12 cellular contexts compared by ENCODE assay signal in genomic region chr9:33687779-33688178, GRCh38.
DNase-seq lines count a peak whose midpoint lies in the region; ATAC-seq and TF ChIP-seq lines count a peak whose summit lies in the region.
"Had no signal": no experiment of that assay in that cellular context is flagged by ENCODE, and none has a peak within 500 bp of the region (broad histone marks: within the 10 kb centered on the region; RNA-seq: fewer than 3 reads in every experiment).

No MANE protein-coding gene starts in this region.

- intact Hi-C loops in sigmoid colon (cut with DNase I): no loop called here

- 9 to 11% methylated on average over 2 of the region's 2 CpGs for WGBS in sigmoid colon, 2 donors

- no peak for TF ChIP-seq CTCF in sigmoid colon (IDR thresholded peaks at IDR 0.05)

- no peak overlapping the region for H3K4me3 ChIP-seq in sigmoid colon
- H3K4me3 ChIP-seq: lower lobe of right lung had no signal

- H3K27me3 ChIP-seq in sigmoid colon: no peaks in the 10 kb centered on the region

- peak; percentile 42 for DNase-seq in GDM1 (lab: John Stamatoyannopoulos, UW)
- DNase-seq in NCI-H146 treated with DMSO at 0.1 percent for 48 hours (lab: John Stamatoyannopoulos, UW; ENCODE audit: unreplicated experiment): peak; percentile 72
- peak; percentile 20 for DNase-seq in RPMI8226
- DNase-seq in iris pigment epithelial cell (ENCODE audit: low read depth): peak; percentile 0
- no peak for DNase-seq in T-helper 9 cell
- no peak for DNase-seq in sigmoid colon
- DNase-seq: activated CD4-positive, alpha-beta T cell treated with anti-CD3 and anti-CD28 coated beads, Interleukin-2, amount 50 U/mL, for 1 hour; activated naive CD4-positive, alpha-beta T cell treated with anti-CD3 and anti-CD28 coated beads, Interleukin-2, amount 50 U/mL, for 16 hours; lower lobe of right lung; occipital lobe; stimulated activated naive B cell treated with anti-CD40 and anti-IgM and Interleukin-4, amounts not matched to agents 10 μg/mL and 1 μg/mL and 100 μg/mL, for 72 hours had no signal

- H3K9me3 ChIP-seq in sigmoid colon: no peaks in the 10 kb centered on the region
- H3K9me3 ChIP-seq: lower lobe of right lung had no signal

- no peak for ATAC-seq in HG03045 (IDR thresholded peaks at IDR 0.05; ENCODE audit: unreplicated experiment)
- ATAC-seq: lower lobe of right lung; stimulated activated naive B cell treated with anti-CD40 and anti-IgM and Interleukin-4, amounts not matched to agents 10 μg/mL and 1 μg/mL and 100 μg/mL, for 72 hours had no signal

- H3K27ac ChIP-seq in sigmoid colon: no peak overlapping the region
- H3K27ac ChIP-seq: lower lobe of right lung had no signal

- no peak for TF ChIP-seq EP300 in sigmoid colon (IDR thresholded peaks at IDR 0.05)

- TF ChIP-seq POLR2A in sigmoid colon (IDR thresholded peaks at IDR 0.05): no peak

- H3K4me1 ChIP-seq in sigmoid colon: no peaks in the 10 kb centered on the region
- H3K4me1 ChIP-seq: lower lobe of right lung had no signal

- no peaks in the 10 kb centered on the region for H3K36me3 ChIP-seq in sigmoid colon
- H3K36me3 ChIP-seq: lower lobe of right lung had no signal

Comparison
In these comparisons a context has a peak if more than half of its experiments do, and no peak if none do; other contexts are left out.
1. DNase-seq: peak in GDM1 (single experiment), NCI-H146 treated with DMSO at 0.1 percent for 48 hours (single experiment), RPMI8226 (single experiment) and iris pigment epithelial cell (single experiment); none in T-helper 9 cell (single experiment) and sigmoid colon (single experiment).